28 cellular contexts compared by ENCODE assay signal in genomic region chr10:33329178-33329577, GRCh38. TPM values are rescaled to one million over a fixed set of nuclear protein-coding genes. Genes with fewer than 3 reads are reported as not detected.
A peak's percentile ranks its signal among the peaks of the same experiment; 100 is the strongest.
DNase-seq lines count a peak whose midpoint lies in the region; ATAC-seq and TF ChIP-seq lines count a peak whose summit lies in the region.
"Had no signal": no experiment of that assay in that cellular context is flagged by ENCODE, and none has a peak within 500 bp of the region (broad histone marks: within the 10 kb centered on the region; RNA-seq: fewer than 3 reads in every experiment).

No MANE protein-coding gene starts in this region.

- H3K79me2 ChIP-seq in ACC112 (ENCODE audit: control insufficient read depth, insufficient read depth, low read length, unreplicated experiment), result peaks cover 99% of the 10 kb centered on the region

- no CpG with 5 or more reads among the region's 2 CpGs for WGBS in mesenchymal stem cell

- H3K14ac ChIP-seq in mesenchymal stem cell (ENCODE audit: low read length in 2 of 2), result no peak overlapping the region

- H3K27ac ChIP-seq in ACC112 (ENCODE audit: low read depth, low read length), result peak overlapping the region; percentile 69
- H3K27ac ChIP-seq in mesenchymal stem cell (ENCODE audit: low read length, poor library complexity, severe bottlenecking), result peak overlapping the region; percentile 12

- POLR2A ChIA-PET in GM10248 (lab: Yijun Ruan, JAX), result no interaction called here

- H3K27me3 ChIP-seq in ACC112 (ENCODE audit: insufficient read depth, low read length), result no peaks in the 10 kb centered on the region
- H3K27me3 ChIP-seq in mesenchymal stem cell (ENCODE audit: control insufficient read depth in 1 of 2, insufficient read depth in 1 of 2, low read length in 2 of 2), result no peaks in the 10 kb centered on the region
- H3K27me3 ChIP-seq: thyroid gland had no signal

- H3K23ac ChIP-seq in mesenchymal stem cell (ENCODE audit: low read length in 2 of 2), result no peak overlapping the region

- H4K8ac ChIP-seq in mesenchymal stem cell (ENCODE audit: low read length), result no peak overlapping the region

- TF ChIP-seq CTCF in GM10248 (IDR thresholded peaks at IDR 0.05; ENCODE audit: control extremely low read depth, extremely low read depth, low read depth, missing control alignments), result no peak

- no peaks in the 10 kb centered on the region for H3K9me3 ChIP-seq in mesenchymal stem cell (ENCODE audit: control insufficient read depth, low read length)
- H3K9me3 ChIP-seq: HAP-1, thyroid gland had no signal

- CTCF ChIA-PET in GM10248 (lab: Yijun Ruan, JAX), result interaction anchor here (1.0 to 2.9 kb wide), 3 partner anchors 12 to 1309 kb away, joined by 3 to 16 read pairs (median 12); no protein-coding TSS in a partner anchor

- no peak overlapping the region for H2BK5ac ChIP-seq in mesenchymal stem cell (ENCODE audit: low read depth, low read length, poor library complexity, severe bottlenecking)

- no peak overlapping the region for H3K18ac ChIP-seq in mesenchymal stem cell (ENCODE audit: low read depth in 1 of 2, low read length in 2 of 2)

- no peak overlapping the region for H3K4me2 ChIP-seq in mesenchymal stem cell (ENCODE audit: low read length, poor library complexity, severe bottlenecking)

- no peak overlapping the region for H3K27ac Mint-ChIP-seq in dendritic cell treated with granulocyte-macrophage colony-stimulating factor and Interleukin-4, amounts not matched to agents 40 ng/mL and 50 ng/mL, for 4 days
- H3K27ac Mint-ChIP-seq: activated CD8-positive, alpha-beta T cell treated with anti-CD3 and anti-CD28 coated beads, Interleukin-2, amount 10 ng/mL, durations not matched to agents 7 days and 5 days; activated T-cell treated with anti-CD3 and anti-CD28 coated beads, Interleukin-2, amount 50 U/mL, for 24 hours; immature natural killer cell; memory B cell; naive B cell had no signal

- H3K36me3 Mint-ChIP-seq in dendritic cell treated with granulocyte-macrophage colony-stimulating factor and Interleukin-4, amounts not matched to agents 40 ng/mL and 50 ng/mL, for 4 days (ENCODE audit: low read depth), result peaks cover 92% of the 10 kb centered on the region
- no peaks in the 10 kb centered on the region for H3K36me3 Mint-ChIP-seq in activated T-cell treated with anti-CD3 and anti-CD28 coated beads, Interleukin-2, amount 50 U/mL, for 4 hours (ENCODE audit: insufficient read depth)
- H3K36me3 Mint-ChIP-seq: immature natural killer cell, memory B cell, naive B cell had no signal

- H3K27me3 Mint-ChIP-seq in dendritic cell treated with granulocyte-macrophage colony-stimulating factor and Interleukin-4, amounts not matched to agents 40 ng/mL and 50 ng/mL, for 4 days, result no peaks in the 10 kb centered on the region
- H3K27me3 Mint-ChIP-seq in activated T-cell treated with anti-CD3 and anti-CD28 coated beads, Interleukin-2, amount 50 U/mL, for 4 hours (ENCODE audit: low read depth), result peaks cover 70% of the 10 kb centered on the region

- H3K4me1 ChIP-seq in ACC112 (ENCODE audit: control insufficient read depth, insufficient read depth, low read length, unreplicated experiment), result peaks cover 52% of the 10 kb centered on the region
- H3K4me1 ChIP-seq in mesenchymal stem cell (ENCODE audit: control insufficient read depth, insufficient read depth, low read depth, low read length), result no peaks in the 10 kb centered on the region

- H3K9ac ChIP-seq in mesenchymal stem cell (ENCODE audit: low read length), result peak overlapping the region; percentile 100

- peaks cover 29% of the 10 kb centered on the region for H3K4me1 Mint-ChIP-seq in dendritic cell treated with granulocyte-macrophage colony-stimulating factor and Interleukin-4, amounts not matched to agents 40 ng/mL and 50 ng/mL, for 4 days (ENCODE audit: low read depth)
- peaks cover 19% of the 10 kb centered on the region for H3K4me1 Mint-ChIP-seq in activated T-cell treated with anti-CD3 and anti-CD28 coated beads, Interleukin-2, amount 50 U/mL, for 4 hours (ENCODE audit: low read depth)

- H3K4ac ChIP-seq in mesenchymal stem cell (ENCODE audit: low read depth in 1 of 2, low read length in 2 of 2), result no peak overlapping the region

- H3K36me3 ChIP-seq in ACC112 (ENCODE audit: insufficient read depth, low read length) (peaks cover 67% of the 10 kb centered on the region), mesenchymal stem cell (ENCODE audit: control insufficient read depth in 1 of 2, insufficient read depth in 2 of 2, low read depth in 1 of 2, low read length in 2 of 2) (peaks cover 7 to 84% of the 10 kb centered on the region in 2 experiments)

- no peak overlapping the region for H4K91ac ChIP-seq in mesenchymal stem cell (ENCODE audit: low read length)

- H3K4me3 Mint-ChIP-seq in dendritic cell treated with granulocyte-macrophage colony-stimulating factor and Interleukin-4, amounts not matched to agents 40 ng/mL and 50 ng/mL, for 4 days, result peak overlapping the region; percentile 48
- no peak overlapping the region for H3K4me3 Mint-ChIP-seq in activated T-cell treated with anti-CD3 and anti-CD28 coated beads, Interleukin-2, amount 50 U/mL, for 4 hours
- H3K4me3 Mint-ChIP-seq: activated CD8-positive, alpha-beta T cell treated with anti-CD3 and anti-CD28 coated beads, Interleukin-2, amount 10 ng/mL, durations not matched to agents 7 days and 5 days; activated T-cell treated with anti-CD3 and anti-CD28 coated beads, Interleukin-2, amount 50 U/mL, for 24 hours; immature natural killer cell; memory B cell; naive B cell had no signal

- peak overlapping the region; percentile 96 for H3K4me3 ChIP-seq in ACC112 (ENCODE audit: low read depth, low read length)
- H3K4me3 ChIP-seq in mesenchymal stem cell (ENCODE audit: insufficient read depth in 1 of 2, low read depth in 1 of 2, low read length in 2 of 2), result peak overlapping the region in 1 of 2 experiments; percentile 97
- H3K4me3 ChIP-seq: HAP-1, thyroid gland had no signal

- no peak overlapping the region for H2BK15ac ChIP-seq in mesenchymal stem cell (ENCODE audit: low read depth, poor library complexity, severe bottlenecking)

- H3K9me3 Mint-ChIP-seq in dendritic cell treated with granulocyte-macrophage colony-stimulating factor and Interleukin-4, amounts not matched to agents 40 ng/mL and 50 ng/mL, for 4 days, result no peaks in the 10 kb centered on the region
- H3K9me3 Mint-ChIP-seq in activated T-cell treated with anti-CD3 and anti-CD28 coated beads, Interleukin-2, amount 50 U/mL, for 4 hours, result no peaks in the 10 kb centered on the region
- H3K9me3 Mint-ChIP-seq: activated T-cell treated with anti-CD3 and anti-CD28 coated beads, Interleukin-2, amount 50 U/mL, for 24 hours; immature natural killer cell; memory B cell; naive B cell had no signal

- H2BK120ac ChIP-seq in mesenchymal stem cell (ENCODE audit: low read depth, low read length), result no peak overlapping the region

- H2BK12ac ChIP-seq in mesenchymal stem cell (ENCODE audit: low read length in 2 of 2), result no peak overlapping the region

- no peaks in the 10 kb centered on the region for H3K79me1 ChIP-seq in mesenchymal stem cell (replicated peaks; ENCODE audit: low read length, poor library complexity, severe bottlenecking)

- no peak for ATAC-seq in GM18517 (IDR thresholded peaks at IDR 0.05; ENCODE audit: unreplicated experiment)
- ATAC-seq in activated T-cell treated with anti-CD3 and anti-CD28 coated beads, Interleukin-2, amount 50 U/mL, for 4 hours, result no peak
- ATAC-seq: activated CD8-positive, alpha-beta T cell treated with anti-CD3 and anti-CD28 coated beads, Interleukin-2, amount 10 ng/mL, durations not matched to agents 7 days and 5 days had no signal

- H2AFZ ChIP-seq in ACC112 (ENCODE audit: low read length, unreplicated experiment) (no peak overlapping the region), mesenchymal stem cell (ENCODE audit: low read depth, low read length) (no peak overlapping the region)

- intact Hi-C loops in dendritic cell treated with granulocyte-macrophage colony-stimulating factor and Interleukin-4, amounts not matched to agents 40 ng/mL and 50 ng/mL, for 4 days (cut with micrococcal nuclease), result no loop called here

- H2AK5ac ChIP-seq in mesenchymal stem cell (ENCODE audit: low read length, severe bottlenecking), result no peak overlapping the region

- DNase-seq in NCI-H1417 (lab: John Stamatoyannopoulos, UW), result peak in 2 of 3 experiments; percentile 21 to 82
- no peak for DNase-seq in mesenchymal stem cell
- no peak for DNase-seq in cerebellum (ENCODE audit: low spot score)
- no peak for DNase-seq in GM10248 (ENCODE audit: extremely low spot score)
- no peak for DNase-seq in activated T-cell treated with anti-CD3 and anti-CD28 coated beads, Interleukin-2, amount 50 U/mL, for 4 hours
- DNase-seq: activated CD4-positive, CD25-positive, alpha-beta regulatory T cell treated with anti-CD3 and anti-CD28 coated beads, Interleukin-2, amount 50 U/mL, for 72 hours; activated CD8-positive, alpha-beta T cell treated with anti-CD3 and anti-CD28 coated beads, Interleukin-2, amount 10 ng/mL, durations not matched to agents 7 days and 5 days; activated naive CD4-positive, alpha-beta T cell treated with anti-CD3 and anti-CD28 coated beads, Interleukin-2, amount 50 U/mL, for 16 hours; activated T-cell treated with anti-CD3 and anti-CD28 coated beads, Interleukin-2, amount 50 U/mL, for 24 hours; AML-193; aorta; cerebellar nuclear complex; DMS79 treated with DMSO at 0.1 percent for 48 hours; effector CD4-positive, alpha-beta T cell; immature natural killer cell; naive B cell; NCI-H1048; NCI-H2081; NCI-H446 treated with DMSO at 0.1 percent for 48 hours; stimulated activated CD4-positive, alpha-beta T cell treated with anti-CD3 and anti-CD28 coated beads, Interleukin-1b, Interleukin-23, amount 100 ng/mL, for 48 hours; stimulated activated naive CD4-positive, alpha-beta T cell treated with Interleukin-2 at 50 U/mL for 16 hours; SW 1271; thyroid gland had no signal

RNA-seq across cellular contexts. Expression of gene NRP1, which starts 5.3 kb away (rescaled TPM):
- polyA plus RNA-seq in mesenchymal stem cell (2013, experiment 1 of 2), result 29.3 TPM
- polyA plus RNA-seq in mesenchymal stem cell (2013, experiment 2 of 2), result 30.0 TPM
- total RNA-seq in cerebellum, result 35.0 TPM
- 1 to 10 TPM; 3.5 to 4.5 (median 4.0) TPM for total RNA-seq in activated T-cell treated with anti-CD3 and anti-CD28 coated beads, Interleukin-2, amount 50 U/mL, for 4 hours

Comparison
In these comparisons a context has a peak if more than half of its experiments do, and no peak if none do; other contexts are left out.
1. DNase-seq: peak in NCI-H1417 (2 of 3); none in mesenchymal stem cell (single experiment), cerebellum (single experiment), GM10248 (single experiment) and activated T-cell treated with anti-CD3 and anti-CD28 coated beads, Interleukin-2, amount 50 U/mL, for 4 hours (single experiment).